ENCODE assay signal across 18 cellular contexts in genomic region chr5:133738271-133738670, GRCh38.
"Had no signal": no experiment of that assay in that cellular context is flagged by ENCODE, and none has a peak within 500 bp of the region (broad histone marks: within the 10 kb centered on the region; RNA-seq: fewer than 3 reads in every experiment).

No MANE protein-coding gene starts in this region.

- H3K9me3 Mint-ChIP-seq: activated T-helper 1 cell treated with anti-CD3 and anti-CD28 coated beads, Interleukin-12 subunit alpha, Interleukin-12 subunit beta, Interleukin-2, Interleukin-4 antibody, amounts not matched to agents 30 ng/mL and 10 ng/mL and 1 ng/mL, durations not matched to agents 14 hours and 24 hours and 36 hours; immature natural killer cell; naive B cell had no signal

- H3K9me3 ChIP-seq: gastrocnemius medialis, transverse colon had no signal

- DNase-seq: activated CD4-positive, alpha-beta T cell treated with anti-CD3 and anti-CD28 coated beads, Interleukin-2, amount 50 U/mL, for 1 hour; activated CD8-positive, alpha-beta memory T cell treated with anti-CD3 and anti-CD28 coated beads for 24 hours; activated naive CD4-positive, alpha-beta T cell treated with Interleukin-2 at 50 U/mL for 16 hours; central memory CD4-positive, alpha-beta T cell; cortex of kidney; effector CD8-positive, alpha-beta T cell; gastrocnemius medialis; immature natural killer cell; naive B cell; retina; stimulated activated CD4-positive, alpha-beta T cell treated with anti-CD3 and anti-CD28 coated beads, Interleukin-4, amount 100 ng/mL, for 24 hours; stimulated activated naive CD4-positive, alpha-beta T cell; SW 1271; transverse colon had no signal

- H3K27me3 ChIP-seq: gastrocnemius medialis, transverse colon had no signal

- ATAC-seq: activated CD4-positive, CD25-positive, alpha-beta regulatory T cell treated with anti-CD3 and anti-CD28 coated beads, Interleukin-2, amount 50 U/mL, for 24 hours; gastrocnemius medialis; heart left ventricle had no signal

- H3K36me3 ChIP-seq: gastrocnemius medialis, heart left ventricle, transverse colon had no signal

- H3K4me3 Mint-ChIP-seq: activated T-helper 1 cell treated with anti-CD3 and anti-CD28 coated beads, Interleukin-12 subunit alpha, Interleukin-12 subunit beta, Interleukin-2, Interleukin-4 antibody, amounts not matched to agents 30 ng/mL and 10 ng/mL and 1 ng/mL, durations not matched to agents 14 hours and 24 hours and 36 hours; immature natural killer cell had no signal

- H3K27ac ChIP-seq: gastrocnemius medialis, heart left ventricle, skin epidermis, transverse colon had no signal

- H3K36me3 Mint-ChIP-seq: immature natural killer cell, naive B cell had no signal

- H3K4me1 Mint-ChIP-seq: immature natural killer cell had no signal

- H3K27ac Mint-ChIP-seq: activated T-helper 1 cell treated with anti-CD3 and anti-CD28 coated beads, Interleukin-12 subunit alpha, Interleukin-12 subunit beta, Interleukin-2, Interleukin-4 antibody, amounts not matched to agents 30 ng/mL and 10 ng/mL and 1 ng/mL, durations not matched to agents 14 hours and 24 hours and 36 hours had no signal

- H3K4me1 ChIP-seq: gastrocnemius medialis, heart left ventricle, transverse colon had no signal

- H3K4me3 ChIP-seq: gastrocnemius medialis, heart left ventricle, skin epidermis, transverse colon had no signal
